ENCODE assay signal across 12 cellular contexts in genomic region chr7:49670991-49671390, GRCh38.
"Had no signal": no experiment of that assay in that cellular context is flagged by ENCODE, and none has a peak within 500 bp of the region (broad histone marks: within the 10 kb centered on the region; RNA-seq: fewer than 3 reads in every experiment).

No MANE protein-coding gene starts in this region.

- FAIRE-seq: bronchial epithelial cell, islet of Langerhans had no signal

- DNase-seq: activated naive CD4-positive, alpha-beta T cell treated with anti-CD3 and anti-CD28 coated beads, Interleukin-2, amount 10 ng/mL, durations not matched to agents 7 days and 5 days; effector memory CD8-positive, alpha-beta T cell; left ventricle myocardium inferior; naive thymus-derived CD4-positive, alpha-beta T cell; stimulated activated CD4-positive, alpha-beta T cell treated with anti-CD3 and anti-CD28 coated beads, Interleukin-12 subunit alpha, Interleukin-12 subunit beta, amount 100 ng/mL, for 4 hours; T-helper 9 cell had no signal

- H3K4me3 ChIP-seq: ascending aorta, left ventricle myocardium inferior had no signal

- ATAC-seq: activated T-helper 17 cell treated with anti-CD3 and anti-CD28 coated beads, Interleukin-2, amount 50 U/mL, for 72 hours; effector memory CD8-positive, alpha-beta T cell; naive thymus-derived CD4-positive, alpha-beta T cell; stimulated activated memory B cell treated with anti-CD40 and anti-IgM and Interleukin-4, amounts not matched to agents 10 μg/mL and 1 μg/mL and 100 μg/mL, for 72 hours had no signal

- H3K36me3 ChIP-seq: ascending aorta, left ventricle myocardium inferior, neutrophil had no signal

- H3K27me3 ChIP-seq: ascending aorta, neutrophil had no signal
